ENCODE assay signal across 1 cellular context in the genomic region with DNA sequence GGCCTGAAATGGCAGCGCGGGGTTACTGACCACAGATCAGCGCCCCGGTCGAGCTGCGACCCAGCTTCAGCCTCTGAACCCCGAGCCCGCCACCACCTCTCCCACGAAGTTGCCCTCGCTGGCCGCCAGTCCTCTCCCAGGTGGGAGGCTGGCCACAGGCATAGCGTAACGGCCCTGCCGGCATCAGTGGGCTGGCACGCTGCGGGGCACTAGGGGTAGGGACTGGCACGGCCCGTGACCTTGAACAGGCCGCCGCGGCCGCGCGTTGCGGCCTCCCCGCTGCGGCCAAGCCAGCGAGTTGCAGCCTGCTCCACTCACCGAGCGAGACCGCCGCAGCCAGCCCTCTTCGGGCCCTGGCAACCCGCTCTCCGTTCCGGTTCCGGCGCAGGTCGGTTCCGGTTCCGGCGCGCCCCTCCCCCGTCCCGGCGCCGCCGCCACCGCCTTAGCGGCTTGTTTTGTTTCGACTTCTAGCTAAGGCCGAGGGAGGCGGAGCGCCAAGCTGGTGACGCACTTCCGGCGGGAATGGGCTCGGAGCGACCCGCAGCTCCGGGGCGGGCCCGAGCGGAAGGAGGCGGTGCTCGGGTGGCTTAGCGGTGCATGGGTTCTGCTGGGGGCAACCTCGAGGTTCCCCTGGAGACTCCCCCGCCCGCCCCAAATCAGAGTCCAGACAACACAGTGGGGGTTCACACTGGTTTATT.
TF ChIP-seq lines count a peak whose summit lies in the region.

Gene USP19, minus strand, starts transcription at position 386 of the 698 bp plus-strand sequence. CDS start 1,678 bp downstream, outside the sequence.

TF ChIP-seq in K562, 482 proteins besides CTCF, POLR2A, EP300 and RAD21 (continued from another document and continues in another):
- TF ChIP-seq, protein P1, sequence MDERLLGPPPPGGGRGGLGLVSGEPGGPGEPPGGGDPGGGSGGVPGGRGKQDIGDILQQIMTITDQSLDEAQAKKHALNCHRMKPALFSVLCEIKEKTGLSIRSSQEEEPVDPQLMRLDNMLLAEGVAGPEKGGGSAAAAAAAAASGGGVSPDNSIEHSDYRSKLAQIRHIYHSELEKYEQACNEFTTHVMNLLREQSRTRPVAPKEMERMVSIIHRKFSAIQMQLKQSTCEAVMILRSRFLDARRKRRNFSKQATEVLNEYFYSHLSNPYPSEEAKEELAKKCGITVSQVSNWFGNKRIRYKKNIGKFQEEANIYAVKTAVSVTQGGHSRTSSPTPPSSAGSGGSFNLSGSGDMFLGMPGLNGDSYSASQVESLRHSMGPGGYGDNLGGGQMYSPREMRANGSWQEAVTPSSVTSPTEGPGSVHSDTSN (CRISPR knock-in tag; IDR thresholded peaks at IDR 0.05; ENCODE audit: low read depth): no peak
- TF ChIP-seq, protein P1 (tag; conservative IDR thresholded peaks at IDR 0.05; ENCODE audit: low read depth): no peak
- no peak for TF ChIP-seq MTF1 (CRISPR knock-in tag; IDR thresholded peaks at IDR 0.05; ENCODE audit: borderline replicate concordance)
- TF ChIP-seq ZKSCAN3 (CRISPR knock-in tag; IDR thresholded peaks at IDR 0.05): no peak
- TF ChIP-seq POLR2H (tag; IDR thresholded peaks at IDR 0.05; ENCODE audit: low read depth): no peak
- TF ChIP-seq SP1 (CRISPR knock-in tag; IDR thresholded peaks at IDR 0.05): peak; percentile 83
- TF ChIP-seq CHD7 (IDR thresholded peaks at IDR 0.05; ENCODE audit: low read depth, low read length): no peak
- no peak for TF ChIP-seq CBFA2T3 (IDR thresholded peaks at IDR 0.05)
- no peak for TF ChIP-seq ZNF124 (CRISPR knock-in tag; IDR thresholded peaks at IDR 0.05)
- peak; percentile 69 to 73 for TF ChIP-seq NRF1 (conservative IDR thresholded peaks at IDR 0.05 in 1 of 2, IDR thresholded peaks at IDR 0.05 in 1 of 2)
- no peak for TF ChIP-seq KDM1A (IDR thresholded peaks at IDR 0.05)
- peak; percentile 68; the same call in 1 of the 2 replicates for TF ChIP-seq MTA3 (IDR thresholded peaks at IDR 0.05; ENCODE audit: borderline replicate concordance)
- TF ChIP-seq POLR2AphosphoS5 (IDR thresholded peaks at IDR 0.05; ENCODE audit: control insufficient read depth, insufficient read depth, low read depth, low read length): peak; percentile 45
- TF ChIP-seq CBX2 (IDR thresholded peaks at IDR 0.05; ENCODE audit: insufficient read depth, low read length, poor library complexity, severe bottlenecking): no peak
- TF ChIP-seq SMAD2 (IDR thresholded peaks at IDR 0.05; ENCODE audit: low read depth, low read length): no peak
- 0 out of 2 replicates have a peak, but pooled peaks have one; percentile 18 for TF ChIP-seq MYNN (IDR thresholded peaks at IDR 0.05)
- TF ChIP-seq MYNN (CRISPR knock-in tag; IDR thresholded peaks at IDR 0.05): no peak
- peak; percentile 28 to 80; a peak in 2 of 4 replicates for TF ChIP-seq MNT (conservative IDR thresholded peaks at IDR 0.05)
- TF ChIP-seq ZNF184 (CRISPR knock-in tag; IDR thresholded peaks at IDR 0.05): no peak
- no peak for TF ChIP-seq HMBOX1 (IDR thresholded peaks at IDR 0.05)
- TF ChIP-seq, protein P2, sequence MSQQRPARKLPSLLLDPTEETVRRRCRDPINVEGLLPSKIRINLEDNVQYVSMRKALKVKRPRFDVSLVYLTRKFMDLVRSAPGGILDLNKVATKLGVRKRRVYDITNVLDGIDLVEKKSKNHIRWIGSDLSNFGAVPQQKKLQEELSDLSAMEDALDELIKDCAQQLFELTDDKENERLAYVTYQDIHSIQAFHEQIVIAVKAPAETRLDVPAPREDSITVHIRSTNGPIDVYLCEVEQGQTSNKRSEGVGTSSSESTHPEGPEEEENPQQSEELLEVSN (IDR thresholded peaks at IDR 0.05; ENCODE audit: borderline replicate concordance in 1 of 2, extremely low read depth in 1 of 2, insufficient read depth in 1 of 2, insufficient read length in 1 of 2, low read depth in 1 of 2, low read length in 1 of 2, poor library complexity in 1 of 2, severe bottlenecking in 1 of 2): peak in 1 of 2 experiments; percentile 46
- no peak for TF ChIP-seq THRA (IDR thresholded peaks at IDR 0.05)
- no peak for TF ChIP-seq HDAC6 (IDR thresholded peaks at IDR 0.05; ENCODE audit: low read depth, low read length)
- TF ChIP-seq ZNF133 (CRISPR knock-in tag; IDR thresholded peaks at IDR 0.05): no peak
- TF ChIP-seq TSC22D4 (tag; IDR thresholded peaks at IDR 0.05): no peak
- TF ChIP-seq SREBF1 (IDR thresholded peaks at IDR 0.05; ENCODE audit: borderline replicate concordance, low read depth, low read length): no peak
- TF ChIP-seq, protein P3, sequence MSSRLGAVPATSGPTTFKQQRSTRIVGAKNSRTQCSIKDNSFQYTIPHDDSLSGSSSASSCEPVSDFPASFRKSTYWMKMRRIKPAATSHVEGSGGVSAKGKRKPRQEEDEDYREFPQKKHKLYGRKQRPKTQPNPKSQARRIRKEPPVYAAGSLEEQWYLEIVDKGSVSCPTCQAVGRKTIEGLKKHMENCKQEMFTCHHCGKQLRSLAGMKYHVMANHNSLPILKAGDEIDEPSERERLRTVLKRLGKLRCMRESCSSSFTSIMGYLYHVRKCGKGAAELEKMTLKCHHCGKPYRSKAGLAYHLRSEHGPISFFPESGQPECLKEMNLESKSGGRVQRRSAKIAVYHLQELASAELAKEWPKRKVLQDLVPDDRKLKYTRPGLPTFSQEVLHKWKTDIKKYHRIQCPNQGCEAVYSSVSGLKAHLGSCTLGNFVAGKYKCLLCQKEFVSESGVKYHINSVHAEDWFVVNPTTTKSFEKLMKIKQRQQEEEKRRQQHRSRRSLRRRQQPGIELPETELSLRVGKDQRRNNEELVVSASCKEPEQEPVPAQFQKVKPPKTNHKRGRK (tag; IDR thresholded peaks at IDR 0.05): no peak
- no peak for TF ChIP-seq DIDO1 (tag; IDR thresholded peaks at IDR 0.05; ENCODE audit: low read depth)
- TF ChIP-seq ZNF695 (CRISPR knock-in tag; IDR thresholded peaks at IDR 0.05): no peak
- no peak for TF ChIP-seq GTF2A2 (tag; IDR thresholded peaks at IDR 0.05)
- TF ChIP-seq KHSRP (IDR thresholded peaks at IDR 0.05): no peak
- peak; percentile 64; the same call in 1 of the 2 replicates for TF ChIP-seq ETV1 (tag; conservative IDR thresholded peaks at IDR 0.05; ENCODE audit: low read depth)
- no peak; the same call in 1 of the 2 replicates for TF ChIP-seq NCOA1 (IDR thresholded peaks at IDR 0.05; ENCODE audit: low read depth)
- TF ChIP-seq PPARD (CRISPR knock-in tag; IDR thresholded peaks at IDR 0.05): no peak
- peak; percentile 75 for TF ChIP-seq C11orf30 (IDR thresholded peaks at IDR 0.05; ENCODE audit: low read depth)
- TF ChIP-seq SAFB2 (IDR thresholded peaks at IDR 0.05; ENCODE audit: borderline replicate concordance, low read depth, low read length, severe bottlenecking): no peak
